1 cellular context compared by ENCODE assay signal in the genomic region with DNA sequence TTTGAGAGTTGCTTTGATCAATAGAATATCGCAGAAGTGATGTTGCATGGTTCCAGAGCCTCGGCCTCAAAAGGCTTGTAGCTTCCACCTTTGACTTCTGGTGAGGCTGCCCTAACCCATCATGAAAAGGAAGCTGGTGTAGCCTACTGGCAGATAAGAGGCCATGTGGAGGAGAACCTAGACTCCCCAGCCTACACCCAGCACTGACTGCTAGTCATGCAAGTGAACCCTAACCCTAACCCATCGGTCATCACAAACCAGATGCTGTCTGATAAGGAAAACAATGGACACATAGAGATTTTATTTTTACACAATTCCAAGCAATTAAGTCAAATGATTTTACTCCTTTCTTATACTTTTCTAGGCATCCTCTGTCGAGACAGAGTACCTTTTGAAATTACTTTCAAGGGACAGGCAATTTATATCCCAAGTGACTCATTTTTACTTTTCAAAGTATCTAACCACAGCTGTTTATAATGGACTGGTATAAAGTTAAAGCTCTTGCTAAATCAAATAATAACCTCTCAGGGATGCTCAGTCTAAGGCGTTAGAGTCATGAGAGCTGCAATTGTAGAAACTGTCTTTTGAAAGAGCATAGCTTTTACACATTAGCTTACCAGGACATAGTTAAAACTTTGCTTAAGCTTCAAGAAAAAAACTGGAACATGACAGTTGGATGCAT.
TF ChIP-seq lines count a peak whose summit lies in the region.

No MANE protein-coding gene starts in this region.

TF ChIP-seq in IMR-90, 13 proteins besides CTCF, POLR2A, EP300 and RAD21:
- peak; percentile 25; the same call in 1 of the 2 replicates for TF ChIP-seq FOS (IDR thresholded peaks at IDR 0.05; ENCODE audit: low read depth, low read length)
- TF ChIP-seq CEBPB (IDR thresholded peaks at IDR 0.05; ENCODE audit: low read depth, low read length), result peak; percentile 41; the same call in 1 of the 2 replicates
- TF ChIP-seq, protein P1, sequence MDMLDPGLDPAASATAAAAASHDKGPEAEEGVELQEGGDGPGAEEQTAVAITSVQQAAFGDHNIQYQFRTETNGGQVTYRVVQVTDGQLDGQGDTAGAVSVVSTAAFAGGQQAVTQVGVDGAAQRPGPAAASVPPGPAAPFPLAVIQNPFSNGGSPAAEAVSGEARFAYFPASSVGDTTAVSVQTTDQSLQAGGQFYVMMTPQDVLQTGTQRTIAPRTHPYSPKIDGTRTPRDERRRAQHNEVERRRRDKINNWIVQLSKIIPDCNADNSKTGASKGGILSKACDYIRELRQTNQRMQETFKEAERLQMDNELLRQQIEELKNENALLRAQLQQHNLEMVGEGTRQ (IDR thresholded peaks at IDR 0.05; ENCODE audit: low read depth, low read length), result no peak
